In genomic region chr3:142445816-142446254, GRCh38 we compare ENCODE assay signal across 9 cellular contexts. TPM values are rescaled to one million over a fixed set of nuclear protein-coding genes. Genes with fewer than 3 reads are reported as not detected.
A peak's percentile ranks its signal among the peaks of the same experiment; 100 is the strongest.
DNase-seq lines count a peak whose midpoint lies in the region; ATAC-seq lines count a peak whose summit lies in the region.
"Had no signal": no experiment of that assay in that cellular context is flagged by ENCODE, and none has a peak within 500 bp of the region (broad histone marks: within the 10 kb centered on the region; RNA-seq: fewer than 3 reads in every experiment).

No MANE protein-coding gene starts in this region.

- no peaks in the 10 kb centered on the region for H3K36me3 ChIP-seq in effector memory CD4-positive, alpha-beta T cell (ENCODE audit: control insufficient read depth, insufficient read depth, low read length)
- H3K36me3 ChIP-seq in rectal smooth muscle tissue (ENCODE audit: control insufficient read depth, insufficient read depth, low read length) = no peaks in the 10 kb centered on the region

- H3K9me3 ChIP-seq in effector memory CD4-positive, alpha-beta T cell (ENCODE audit: control insufficient read depth, low read length) = no peaks in the 10 kb centered on the region

- intact Hi-C loops in sciatic nerve (cut with DNase I) = no loop called here

- H3K4me3 ChIP-seq in effector memory CD4-positive, alpha-beta T cell (ENCODE audit: insufficient read depth, low read depth, low read length, poor library complexity, severe bottlenecking) = peak overlapping the region; percentile 89
- peak overlapping the region; percentile 37 for H3K4me3 ChIP-seq in rectal smooth muscle tissue (ENCODE audit: low read length)

- H3K27me3 ChIP-seq in effector memory CD4-positive, alpha-beta T cell (replicated peaks; ENCODE audit: control insufficient read depth, insufficient read depth, low read length, poor library complexity, severe bottlenecking) = no peaks in the 10 kb centered on the region
- H3K27me3 ChIP-seq in rectal smooth muscle tissue (ENCODE audit: control insufficient read depth, insufficient read depth, low read length) = no peaks in the 10 kb centered on the region

- no peak overlapping the region for H3K9ac ChIP-seq in rectal smooth muscle tissue (ENCODE audit: low read length)

- H3K4me1 ChIP-seq in effector memory CD4-positive, alpha-beta T cell (ENCODE audit: control insufficient read depth, insufficient read depth, low read length, poor library complexity, severe bottlenecking) = peaks cover 25% of the 10 kb centered on the region
- peaks cover 5% of the 10 kb centered on the region for H3K4me1 ChIP-seq in rectal smooth muscle tissue (ENCODE audit: control insufficient read depth, insufficient read depth, low read length)

- peak; percentile 33 for DNase-seq in activated CD4-positive, alpha-beta T cell treated with anti-CD3 and anti-CD28 coated beads for 48 hours
- DNase-seq in activated CD4-positive, alpha-beta T cell treated with anti-CD3 and anti-CD28 coated beads, Interleukin-2, amount 50 U/mL, for 1 hour = no peak
- DNase-seq in RKO (ENCODE audit: low spot score) = peak; percentile 8
- no peak for DNase-seq in effector memory CD4-positive, alpha-beta T cell
- DNase-seq in amygdala (lab: John Stamatoyannopoulos, UW) = no peak
- DNase-seq in sciatic nerve (ENCODE audit: low spot score) = no peak

- H3K27ac ChIP-seq in effector memory CD4-positive, alpha-beta T cell (ENCODE audit: insufficient read depth, low read length, poor library complexity, severe bottlenecking) = peak overlapping the region; percentile 96
- H3K27ac ChIP-seq in rectal smooth muscle tissue (ENCODE audit: low read depth, low read length) = no peak overlapping the region
- H3K27ac ChIP-seq: C4-2B had no signal

- ATAC-seq in HG02870 (IDR thresholded peaks at IDR 0.05; ENCODE audit: unreplicated experiment) (peak; percentile 53), sciatic nerve (no peak)

RNA-seq across cellular contexts. Expression of gene XRN1, which starts 2.0 kb away (rescaled TPM):
- 72.8 TPM for total RNA-seq in sciatic nerve

Comparison
In these comparisons a context has a peak if more than half of its experiments do, and no peak if none do; other contexts are left out.
1. DNase-seq: peak in activated CD4-positive, alpha-beta T cell treated with anti-CD3 and anti-CD28 coated beads for 48 hours (single experiment) and RKO (single experiment); none in activated CD4-positive, alpha-beta T cell treated with anti-CD3 and anti-CD28 coated beads, Interleukin-2, amount 50 U/mL, for 1 hour (single experiment), effector memory CD4-positive, alpha-beta T cell (0 of 3), amygdala (0 of 56) and sciatic nerve (single experiment).